ENCODE assay signal across 1 cellular context in the genomic region with DNA sequence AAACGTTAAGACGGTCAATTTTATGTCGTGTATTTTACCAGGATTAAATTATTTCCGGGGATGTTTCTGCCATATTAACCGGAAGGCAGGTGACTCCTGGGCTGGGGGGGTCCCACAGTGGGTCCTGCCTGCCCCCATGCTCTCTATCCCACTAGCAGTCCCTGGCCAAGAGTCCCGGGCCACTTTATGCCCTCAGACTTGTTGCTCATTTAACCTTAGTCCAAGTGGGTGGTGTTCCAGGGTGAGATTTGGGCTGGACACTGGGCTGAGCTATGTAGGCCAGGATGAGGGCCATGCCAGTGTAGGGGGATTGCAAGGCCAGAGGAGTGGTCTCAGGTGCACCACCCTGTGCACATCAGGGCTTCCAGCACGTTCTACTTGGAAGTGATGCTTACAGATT.
TF ChIP-seq lines count a peak whose summit lies in the region.

No MANE protein-coding gene starts in this region.

TF ChIP-seq in GM23338, 12 proteins besides CTCF, POLR2A, EP300 and RAD21:
- TF ChIP-seq POLR2AphosphoS5 (IDR thresholded peaks at IDR 0.05; ENCODE audit: low read depth) = no peak
- TF ChIP-seq ZNF331 (CRISPR knock-in tag; IDR thresholded peaks at IDR 0.05; ENCODE audit: low read depth) = no peak
- no peak for TF ChIP-seq ZNF114 (CRISPR knock-in tag; IDR thresholded peaks at IDR 0.05)
- TF ChIP-seq EZH2 (IDR thresholded peaks at IDR 0.05; ENCODE audit: low read depth, unreplicated experiment) = no peak
- TF ChIP-seq, protein P1, sequence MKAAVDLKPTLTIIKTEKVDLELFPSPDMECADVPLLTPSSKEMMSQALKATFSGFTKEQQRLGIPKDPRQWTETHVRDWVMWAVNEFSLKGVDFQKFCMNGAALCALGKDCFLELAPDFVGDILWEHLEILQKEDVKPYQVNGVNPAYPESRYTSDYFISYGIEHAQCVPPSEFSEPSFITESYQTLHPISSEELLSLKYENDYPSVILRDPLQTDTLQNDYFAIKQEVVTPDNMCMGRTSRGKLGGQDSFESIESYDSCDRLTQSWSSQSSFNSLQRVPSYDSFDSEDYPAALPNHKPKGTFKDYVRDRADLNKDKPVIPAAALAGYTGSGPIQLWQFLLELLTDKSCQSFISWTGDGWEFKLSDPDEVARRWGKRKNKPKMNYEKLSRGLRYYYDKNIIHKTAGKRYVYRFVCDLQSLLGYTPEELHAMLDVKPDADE (IDR thresholded peaks at IDR 0.05) = no peak
- no peak for TF ChIP-seq NANOG (IDR thresholded peaks at IDR 0.05; ENCODE audit: borderline replicate concordance)
- no peak for TF ChIP-seq STAT1 (IDR thresholded peaks at IDR 0.05; ENCODE audit: unreplicated experiment)
- TF ChIP-seq JUNB (IDR thresholded peaks at IDR 0.05; ENCODE audit: unreplicated experiment) = no peak
- TF ChIP-seq, protein P2, sequence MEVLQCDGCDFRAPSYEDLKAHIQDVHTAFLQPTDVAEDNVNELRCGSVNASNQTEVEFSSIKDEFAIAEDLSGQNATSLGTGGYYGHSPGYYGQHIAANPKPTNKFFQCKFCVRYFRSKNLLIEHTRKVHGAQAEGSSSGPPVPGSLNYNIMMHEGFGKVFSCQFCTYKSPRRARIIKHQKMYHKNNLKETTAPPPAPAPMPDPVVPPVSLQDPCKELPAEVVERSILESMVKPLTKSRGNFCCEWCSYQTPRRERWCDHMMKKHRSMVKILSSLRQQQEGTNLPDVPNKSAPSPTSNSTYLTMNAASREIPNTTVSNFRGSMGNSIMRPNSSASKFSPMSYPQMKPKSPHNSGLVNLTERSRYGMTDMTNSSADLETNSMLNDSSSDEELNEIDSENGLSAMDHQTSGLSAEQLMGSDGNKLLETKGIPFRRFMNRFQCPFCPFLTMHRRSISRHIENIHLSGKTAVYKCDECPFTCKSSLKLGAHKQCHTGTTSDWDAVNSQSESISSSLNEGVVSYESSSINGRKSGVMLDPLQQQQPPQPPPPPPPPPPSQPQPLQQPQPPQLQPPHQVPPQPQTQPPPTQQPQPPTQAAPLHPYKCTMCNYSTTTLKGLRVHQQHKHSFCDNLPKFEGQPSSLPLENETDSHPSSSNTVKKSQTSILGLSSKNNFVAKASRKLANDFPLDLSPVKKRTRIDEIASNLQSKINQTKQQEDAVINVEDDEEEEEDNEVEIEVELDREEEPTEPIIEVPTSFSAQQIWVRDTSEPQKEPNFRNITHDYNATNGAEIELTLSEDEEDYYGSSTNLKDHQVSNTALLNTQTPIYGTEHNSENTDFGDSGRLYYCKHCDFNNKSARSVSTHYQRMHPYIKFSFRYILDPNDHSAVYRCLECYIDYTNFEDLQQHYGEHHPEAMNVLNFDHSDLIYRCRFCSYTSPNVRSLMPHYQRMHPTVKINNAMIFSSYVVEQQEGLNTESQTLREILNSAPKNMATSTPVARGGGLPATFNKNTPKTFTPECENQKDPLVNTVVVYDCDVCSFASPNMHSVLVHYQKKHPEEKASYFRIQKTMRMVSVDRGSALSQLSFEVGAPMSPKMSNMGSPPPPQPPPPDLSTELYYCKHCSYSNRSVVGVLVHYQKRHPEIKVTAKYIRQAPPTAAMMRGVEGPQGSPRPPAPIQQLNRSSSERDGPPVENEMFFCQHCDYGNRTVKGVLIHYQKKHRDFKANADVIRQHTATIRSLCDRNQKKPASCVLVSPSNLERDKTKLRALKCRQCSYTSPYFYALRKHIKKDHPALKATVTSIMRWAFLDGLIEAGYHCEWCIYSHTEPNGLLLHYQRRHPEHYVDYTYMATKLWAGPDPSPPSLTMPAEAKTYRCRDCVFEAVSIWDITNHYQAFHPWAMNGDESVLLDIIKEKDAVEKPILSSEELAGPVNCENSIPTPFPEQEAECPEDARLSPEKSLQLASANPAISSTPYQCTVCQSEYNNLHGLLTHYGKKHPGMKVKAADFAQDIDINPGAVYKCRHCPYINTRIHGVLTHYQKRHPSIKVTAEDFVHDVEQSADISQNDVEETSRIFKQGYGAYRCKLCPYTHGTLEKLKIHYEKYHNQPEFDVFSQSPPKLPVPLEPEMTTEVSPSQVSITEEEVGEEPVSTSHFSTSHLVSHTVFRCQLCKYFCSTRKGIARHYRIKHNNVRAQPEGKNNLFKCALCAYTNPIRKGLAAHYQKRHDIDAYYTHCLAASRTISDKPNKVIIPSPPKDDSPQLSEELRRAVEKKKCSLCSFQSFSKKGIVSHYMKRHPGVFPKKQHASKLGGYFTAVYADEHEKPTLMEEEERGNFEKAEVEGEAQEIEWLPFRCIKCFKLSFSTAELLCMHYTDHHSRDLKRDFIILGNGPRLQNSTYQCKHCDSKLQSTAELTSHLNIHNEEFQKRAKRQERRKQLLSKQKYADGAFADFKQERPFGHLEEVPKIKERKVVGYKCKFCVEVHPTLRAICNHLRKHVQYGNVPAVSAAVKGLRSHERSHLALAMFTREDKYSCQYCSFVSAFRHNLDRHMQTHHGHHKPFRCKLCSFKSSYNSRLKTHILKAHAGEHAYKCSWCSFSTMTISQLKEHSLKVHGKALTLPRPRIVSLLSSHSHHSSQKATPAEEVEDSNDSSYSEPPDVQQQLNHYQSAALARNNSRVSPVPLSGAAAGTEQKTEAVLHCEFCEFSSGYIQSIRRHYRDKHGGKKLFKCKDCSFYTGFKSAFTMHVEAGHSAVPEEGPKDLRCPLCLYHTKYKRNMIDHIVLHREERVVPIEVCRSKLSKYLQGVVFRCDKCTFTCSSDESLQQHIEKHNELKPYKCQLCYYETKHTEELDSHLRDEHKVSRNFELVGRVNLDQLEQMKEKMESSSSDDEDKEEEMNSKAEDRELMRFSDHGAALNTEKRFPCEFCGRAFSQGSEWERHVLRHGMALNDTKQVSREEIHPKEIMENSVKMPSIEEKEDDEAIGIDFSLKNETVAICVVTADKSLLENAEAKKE (CRISPR knock-in tag; IDR thresholded peaks at IDR 0.05) = no peak
- no peak for TF ChIP-seq CREB1 (CRISPR knock-in tag; IDR thresholded peaks at IDR 0.05; ENCODE audit: low read depth)
- TF ChIP-seq, protein P3, sequence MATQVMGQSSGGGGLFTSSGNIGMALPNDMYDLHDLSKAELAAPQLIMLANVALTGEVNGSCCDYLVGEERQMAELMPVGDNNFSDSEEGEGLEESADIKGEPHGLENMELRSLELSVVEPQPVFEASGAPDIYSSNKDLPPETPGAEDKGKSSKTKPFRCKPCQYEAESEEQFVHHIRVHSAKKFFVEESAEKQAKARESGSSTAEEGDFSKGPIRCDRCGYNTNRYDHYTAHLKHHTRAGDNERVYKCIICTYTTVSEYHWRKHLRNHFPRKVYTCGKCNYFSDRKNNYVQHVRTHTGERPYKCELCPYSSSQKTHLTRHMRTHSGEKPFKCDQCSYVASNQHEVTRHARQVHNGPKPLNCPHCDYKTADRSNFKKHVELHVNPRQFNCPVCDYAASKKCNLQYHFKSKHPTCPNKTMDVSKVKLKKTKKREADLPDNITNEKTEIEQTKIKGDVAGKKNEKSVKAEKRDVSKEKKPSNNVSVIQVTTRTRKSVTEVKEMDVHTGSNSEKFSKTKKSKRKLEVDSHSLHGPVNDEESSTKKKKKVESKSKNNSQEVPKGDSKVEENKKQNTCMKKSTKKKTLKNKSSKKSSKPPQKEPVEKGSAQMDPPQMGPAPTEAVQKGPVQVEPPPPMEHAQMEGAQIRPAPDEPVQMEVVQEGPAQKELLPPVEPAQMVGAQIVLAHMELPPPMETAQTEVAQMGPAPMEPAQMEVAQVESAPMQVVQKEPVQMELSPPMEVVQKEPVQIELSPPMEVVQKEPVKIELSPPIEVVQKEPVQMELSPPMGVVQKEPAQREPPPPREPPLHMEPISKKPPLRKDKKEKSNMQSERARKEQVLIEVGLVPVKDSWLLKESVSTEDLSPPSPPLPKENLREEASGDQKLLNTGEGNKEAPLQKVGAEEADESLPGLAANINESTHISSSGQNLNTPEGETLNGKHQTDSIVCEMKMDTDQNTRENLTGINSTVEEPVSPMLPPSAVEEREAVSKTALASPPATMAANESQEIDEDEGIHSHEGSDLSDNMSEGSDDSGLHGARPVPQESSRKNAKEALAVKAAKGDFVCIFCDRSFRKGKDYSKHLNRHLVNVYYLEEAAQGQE (IDR thresholded peaks at IDR 0.05; ENCODE audit: unreplicated experiment) = no peak
- no peak for TF ChIP-seq EZH2phosphoT487 (IDR thresholded peaks at IDR 0.05; ENCODE audit: unreplicated experiment)
TF ChIP-seq in GM23338: peak in this region for 0.
